In genomic region chr6:108944707-108945685, GRCh38 we compare ENCODE assay signal across 9 cellular contexts.
DNase-seq lines count a peak whose midpoint lies in the region; ATAC-seq, FAIRE-seq and TF ChIP-seq lines count a peak whose summit lies in the region.
"Had no signal": no experiment of that assay in that cellular context is flagged by ENCODE, and none has a peak within 500 bp of the region (broad histone marks: within the 10 kb centered on the region; RNA-seq: fewer than 3 reads in every experiment).

No MANE protein-coding gene starts in this region.

- peak overlapping the region; percentile 39 for H2AFZ ChIP-seq in astrocyte (ENCODE audit: low read depth, low read length)

- H3K9me3 ChIP-seq in astrocyte (ENCODE audit: insufficient read depth, low read depth, low read length) (no peaks in the 10 kb centered on the region), skeletal muscle satellite cell (replicated peaks; ENCODE audit: low read length) (no peaks in the 10 kb centered on the region)

- H3K27me3 ChIP-seq in astrocyte (ENCODE audit: insufficient read depth, low read length) (no peaks in the 10 kb centered on the region), skeletal muscle satellite cell (ENCODE audit: control insufficient read depth, insufficient read depth, low read length) (no peaks in the 10 kb centered on the region)

- no peak overlapping the region for H3K4me3 ChIP-seq in astrocyte (ENCODE audit: insufficient read depth, low read depth, low read length)
- peak overlapping the region; percentile 41 for H3K4me3 ChIP-seq in skeletal muscle satellite cell (ENCODE audit: low read length)

- no peak for TF ChIP-seq CTCF in astrocyte (IDR thresholded peaks at IDR 0.05; ENCODE audit: insufficient read depth, low read depth, low read length)

- no peaks in the 10 kb centered on the region for H3K27me3 Mint-ChIP-seq in astrocyte (ENCODE audit: low read depth, unreplicated experiment)
- H3K27me3 Mint-ChIP-seq: activated naive CD8-positive, alpha-beta T cell treated with anti-CD3 and anti-CD28 coated beads, Interleukin-2, amount 10 ng/mL, durations not matched to agents 7 days and 5 days had no signal

- H3K9me3 Mint-ChIP-seq in astrocyte (ENCODE audit: unreplicated experiment) = no peaks in the 10 kb centered on the region

- H3K4me2 ChIP-seq in astrocyte (ENCODE audit: low read length) = peak overlapping the region; percentile 38
- H3K4me2 ChIP-seq in skeletal muscle satellite cell (ENCODE audit: low read length) = peak overlapping the region; percentile 69

- H3K9ac ChIP-seq in astrocyte (ENCODE audit: low read length) = peak overlapping the region; percentile 40
- H3K9ac ChIP-seq in skeletal muscle satellite cell (ENCODE audit: low read depth, low read length) = peak overlapping the region; percentile 78

- H3K27ac ChIP-seq in astrocyte (ENCODE audit: low read depth, low read length) = peak overlapping the region; percentile 47

- H3K27ac Mint-ChIP-seq in astrocyte (ENCODE audit: unreplicated experiment) = peak overlapping the region; percentile 85
- H3K27ac Mint-ChIP-seq: activated naive CD8-positive, alpha-beta T cell treated with anti-CD3 and anti-CD28 coated beads, Interleukin-2, amount 10 ng/mL, durations not matched to agents 7 days and 5 days had no signal

- H3K36me3 ChIP-seq in astrocyte (ENCODE audit: insufficient read depth, low read length) (no peaks in the 10 kb centered on the region), skeletal muscle satellite cell (ENCODE audit: insufficient read depth, low read length) (no peaks in the 10 kb centered on the region)

- no peaks in the 10 kb centered on the region for H3K79me2 ChIP-seq in astrocyte (ENCODE audit: insufficient read depth, low read length)

- H3K4me3 Mint-ChIP-seq in astrocyte (ENCODE audit: unreplicated experiment) = no peak overlapping the region
- H3K4me3 Mint-ChIP-seq: activated naive CD8-positive, alpha-beta T cell treated with anti-CD3 and anti-CD28 coated beads, Interleukin-2, amount 10 ng/mL, durations not matched to agents 7 days and 5 days had no signal

- ATAC-seq in GM18498 (IDR thresholded peaks at IDR 0.05; ENCODE audit: unreplicated experiment) = no peak

- peak; percentile 83 for FAIRE-seq in astrocyte (lab: Jason Lieb, UNC)

- DNase-seq in ELR (ENCODE audit: low read depth) = peak; percentile 83
- peak; percentile 91 for DNase-seq in astrocyte (ENCODE audit: low read depth)
- peak; percentile 63 for DNase-seq in hepatic stellate cell (ENCODE audit: low spot score)
- DNase-seq in GDM1 (lab: John Stamatoyannopoulos, UW) = no peak
- no peak for DNase-seq in NCI-H128 (lab: John Stamatoyannopoulos, UW; ENCODE audit: unreplicated experiment)
- DNase-seq in activated gamma-delta T cell treated with Interleukin-2 at 50 U/mL for 16 hours = no peak
- DNase-seq: activated naive CD8-positive, alpha-beta T cell treated with anti-CD3 and anti-CD28 coated beads, Interleukin-2, amount 10 ng/mL, durations not matched to agents 7 days and 5 days had no signal

- peaks cover 2% of the 10 kb centered on the region for H3K36me3 Mint-ChIP-seq in astrocyte (ENCODE audit: low read depth, unreplicated experiment)

- H3K4me1 Mint-ChIP-seq in astrocyte (ENCODE audit: low read depth, unreplicated experiment) = peaks cover 32% of the 10 kb centered on the region

- peaks cover 10% of the 10 kb centered on the region for H3K4me1 ChIP-seq in astrocyte (ENCODE audit: insufficient read depth, low read length)
- H3K4me1 ChIP-seq in skeletal muscle satellite cell (ENCODE audit: control insufficient read depth, insufficient read depth, low read length) = peaks cover 54% of the 10 kb centered on the region

- H4K20me1 ChIP-seq in astrocyte (ENCODE audit: insufficient read depth, low read length) = no peaks in the 10 kb centered on the region

Comparison
In these comparisons a context has a peak if more than half of its experiments do, and no peak if none do; other contexts are left out.
1. DNase-seq: peak in ELR (single experiment), astrocyte (single experiment) and hepatic stellate cell (single experiment); none in GDM1 (single experiment), NCI-H128 (single experiment) and activated gamma-delta T cell treated with Interleukin-2 at 50 U/mL for 16 hours (single experiment).